Comparison of ENCODE assay signal across 16 cellular contexts in the genomic region with DNA sequence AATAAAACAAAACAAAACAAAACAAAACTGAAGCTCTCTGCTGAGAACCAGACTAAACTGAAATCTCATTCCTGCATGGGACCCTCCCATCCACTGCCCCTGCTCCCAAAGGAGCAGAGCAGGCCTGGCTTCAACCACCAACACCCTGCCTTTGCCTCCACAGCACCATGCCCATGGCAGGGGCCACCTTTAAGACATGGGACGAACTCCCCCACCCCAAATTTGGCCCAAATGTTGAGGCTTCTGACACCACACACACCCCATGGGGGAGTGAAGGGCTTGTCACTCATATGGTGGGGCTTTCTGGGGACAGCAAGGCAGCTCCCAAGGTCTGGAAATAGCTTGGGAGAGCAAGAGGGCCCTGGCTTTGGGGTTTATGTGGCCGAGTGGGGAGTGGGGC.
DNase-seq lines count a peak whose midpoint lies in the region; ATAC-seq, FAIRE-seq and TF ChIP-seq lines count a peak whose summit lies in the region.
"Had no signal": no experiment of that assay in that cellular context is flagged by ENCODE, and none has a peak within 500 bp of the region (broad histone marks: within the 10 kb centered on the region; RNA-seq: fewer than 3 reads in every experiment).

No MANE protein-coding gene starts in this region.

- 0 out of 2 replicates have a peak overlapping the region, but pooled peaks have one; percentile 61 for H2BK15ac ChIP-seq in H1 (ENCODE audit: low read length)

- H3K23ac ChIP-seq in H1 (ENCODE audit: insufficient read length) = no peak overlapping the region

- no peak overlapping the region for H2AFZ ChIP-seq in Karpas-422 (ENCODE audit: low read length)
- no peak overlapping the region for H2AFZ ChIP-seq in H1 (ENCODE audit: low read length)
- H2AFZ ChIP-seq: GM23338 had no signal

- no peak overlapping the region for H2BK12ac ChIP-seq in H1 (ENCODE audit: low read depth, low read length)

- H3K4me1 ChIP-seq in Karpas-422 (ENCODE audit: low read length) (peaks cover 8% of the 10 kb centered on the region), H1 (replicated peaks in 1 of 4; ENCODE audit: control insufficient read depth in 3 of 4, insufficient read depth in 4 of 4, low read length in 3 of 4) (no peaks in the 10 kb centered on the region; a peak in 1 of 7 replicates), sigmoid colon (peaks cover 0 to 23% (median 11%) of the 10 kb centered on the region in 4 donors)

- H3K79me2 ChIP-seq in Karpas-422 (ENCODE audit: low read length) (no peaks in the 10 kb centered on the region), H1 (ENCODE audit: control insufficient read depth in 1 of 2, insufficient read depth in 2 of 2, low read length in 2 of 2) (no peaks in the 10 kb centered on the region)

- no peak for ATAC-seq in GM21526 (IDR thresholded peaks at IDR 0.05; ENCODE audit: low FRiP score, unreplicated experiment)
- ATAC-seq: HepG2 had no signal

- H3K9me3 ChIP-seq in Karpas-422 (ENCODE audit: low read length) (no peaks in the 10 kb centered on the region), H1 (ENCODE audit: insufficient read depth in 2 of 2, low read depth in 1 of 2, low read length in 1 of 2) (no peaks in the 10 kb centered on the region), sigmoid colon (peaks cover 0 to 4% (median 0%) of the 10 kb centered on the region in 4 donors)

- H3K27me3 ChIP-seq in H7 (ENCODE audit: control insufficient read depth, insufficient read depth, low read length) = no peaks in the 10 kb centered on the region
- no peaks in the 10 kb centered on the region for H3K27me3 ChIP-seq in Karpas-422 (ENCODE audit: low read length)
- no peaks in the 10 kb centered on the region; a peak in 1 of 7 replicates for H3K27me3 ChIP-seq in H1 (replicated peaks in 1 of 4; ENCODE audit: control insufficient read depth in 3 of 4, extremely low read depth in 1 of 4, insufficient read depth in 3 of 4, low read length in 3 of 4)
- peaks cover 0 to 5% (median 0%) of the 10 kb centered on the region in 3 donors for H3K27me3 ChIP-seq in sigmoid colon

- TF ChIP-seq CTCF in H1 (IDR thresholded peaks at IDR 0.05; ENCODE audit: control extremely low read depth in 1 of 3, insufficient read depth in 1 of 3, low read depth in 1 of 3, low read length in 3 of 3) = no peak
- no peak for TF ChIP-seq CTCF in sigmoid colon (IDR thresholded peaks at IDR 0.05)

- TF ChIP-seq EP300 in H1 (IDR thresholded peaks at IDR 0.05; ENCODE audit: borderline replicate concordance in 1 of 2, low read depth in 2 of 2, low read length in 2 of 2) (no peak), sigmoid colon (IDR thresholded peaks at IDR 0.05) (no peak)

- H3K4me3 ChIP-seq in H7 (ENCODE audit: insufficient read depth, low read depth, low read length) (no peak overlapping the region), Karpas-422 (ENCODE audit: low read length) (no peak overlapping the region), H1 (ENCODE audit: extremely low read depth in 1 of 4, insufficient read depth in 2 of 4, low read depth in 3 of 4, low read length in 4 of 4) (no peak overlapping the region), sigmoid colon (no peak overlapping the region)
- H3K4me3 ChIP-seq: GM23338 had no signal

- H3K27ac ChIP-seq in Karpas-422 (ENCODE audit: low read length) (no peak overlapping the region), H1 (ENCODE audit: low read depth, low read length) (no peak overlapping the region), sigmoid colon (no peak overlapping the region)

- POLR2A ChIA-PET in H1 (lab: Charles Lee; ENCODE audit: partially characterized antibody) = interaction anchor here (0.6 to 1.2 kb wide), 2 partner anchors 24 to 127 kb away, joined by 3 to 4 read pairs; no protein-coding TSS in a partner anchor

- no peak overlapping the region for H2AK5ac ChIP-seq in H1 (ENCODE audit: low read depth, low read length)

- intact Hi-C loops in sigmoid colon (cut with DNase I) = no loop called here

- no peak overlapping the region for H3K56ac ChIP-seq in H1 (replicated peaks; ENCODE audit: insufficient read length, low read depth, low read length)

- FAIRE-seq in H1 (lab: Jason Lieb, UNC) = no peak
- FAIRE-seq: A204.1, HepG2, HTR-8/SVneo had no signal

- CTCF ChIA-PET in H1 (lab: Charles Lee; ENCODE audit: partially characterized antibody) = interaction anchor here (0.9 to 1.7 kb wide), 2 partner anchors 21 to 24 kb away, joined by 3 to 4 read pairs; no protein-coding TSS in a partner anchor

- H3K4me2 ChIP-seq in Karpas-422 (ENCODE audit: low read depth, low read length, poor library complexity, severe bottlenecking) (peak overlapping the region; percentile 13), H1 (ENCODE audit: insufficient read depth in 1 of 2, low read depth in 2 of 2, low read length in 2 of 2) (no peak overlapping the region)
- H3K4me2 ChIP-seq: GM23338 had no signal

- no peak overlapping the region for H2BK5ac ChIP-seq in H1 (ENCODE audit: low read depth, low read length)

- H3K79me1 ChIP-seq in H1 (ENCODE audit: low read depth, low read length) = no peaks in the 10 kb centered on the region

- DNase-seq in H7 (peak; percentile 25), Karpas-422 (no peak), H1 (ENCODE audit: low read depth in 1 of 2, low spot score in 2 of 2) (no peak), sigmoid colon (peak; percentile 38), NOMO-1 treated with dmso at 0.1 percent for 144 hours (lab: John Stamatoyannopoulos, UW; ENCODE audit: unreplicated experiment) (no peak), NCI-H1092 (lab: John Stamatoyannopoulos, UW) (no peak)
- DNase-seq: C1 segment of cervical spinal cord, Calu3, DMS 273 treated with DMSO at 0.1 percent for 48 hours, HCEC 1CT, HFFc6 had no signal

- H3K9me2 ChIP-seq in Karpas-422 (replicated peaks; ENCODE audit: insufficient read depth, low read length) = no peaks in the 10 kb centered on the region

- H3K4ac ChIP-seq in H1 (replicated peaks; ENCODE audit: insufficient read length, low read depth, low read length) = no peak overlapping the region

- no peak overlapping the region for H4K5ac ChIP-seq in H1 (ENCODE audit: insufficient read length, low read depth, low read length)

- TF ChIP-seq RAD21 in H1 (IDR thresholded peaks at IDR 0.05 in 1 of 2, conservative IDR thresholded peaks at IDR 0.05 in 1 of 2; ENCODE audit: low read depth in 2 of 2, low read length in 2 of 2) = no peak

- no peak overlapping the region for H4K91ac ChIP-seq in H1 (replicated peaks; ENCODE audit: insufficient read length, low read length)

- no peaks in the 10 kb centered on the region for H4K20me1 ChIP-seq in Karpas-422 (ENCODE audit: insufficient read depth, low read depth, low read length)
- H4K20me1 ChIP-seq in H1 (replicated peaks in 1 of 2; ENCODE audit: control insufficient read depth in 1 of 2, insufficient read depth in 2 of 2, low read length in 2 of 2) = peaks cover 0 to 1% of the 10 kb centered on the region in 2 experiments

- H3K9ac ChIP-seq in Karpas-422 (ENCODE audit: low read length) (no peak overlapping the region), H1 (replicated peaks in 1 of 4; ENCODE audit: extremely low read depth in 1 of 4, low read depth in 3 of 4, low read length in 3 of 4) (no peak overlapping the region)

- H3K36me3 ChIP-seq in H7 (replicated peaks; ENCODE audit: control insufficient read depth, insufficient read depth, low read length) (no peaks in the 10 kb centered on the region), Karpas-422 (ENCODE audit: insufficient read depth, low read length) (no peaks in the 10 kb centered on the region), H1 (ENCODE audit: control insufficient read depth in 2 of 4, insufficient read depth in 4 of 4, low read length in 3 of 4) (no peaks in the 10 kb centered on the region), sigmoid colon (no peaks in the 10 kb centered on the region)

- no peak overlapping the region for H3K18ac ChIP-seq in H1 (ENCODE audit: extremely low read depth, low read length)

- no peak overlapping the region for H2BK20ac ChIP-seq in H1 (ENCODE audit: low read length)

- H2BK120ac ChIP-seq in H1 (replicated peaks; ENCODE audit: low read depth, low read length) = no peak overlapping the region

- H3K14ac ChIP-seq in H1 (ENCODE audit: insufficient read length) = no peak overlapping the region

- no peaks in the 10 kb centered on the region for H3K23me2 ChIP-seq in H1 (ENCODE audit: low read depth, low read length)

- no peak for TF ChIP-seq POLR2A in H1 (IDR thresholded peaks at IDR 0.05; ENCODE audit: control extremely low read depth in 1 of 2, low read depth in 2 of 2, low read length in 2 of 2)
- no peak for TF ChIP-seq POLR2A in sigmoid colon (IDR thresholded peaks at IDR 0.05)

- 88% methylated on average over 2 of the region's 2 CpGs; no CpG with 5 or more reads in 1 of the 2 experiments for WGBS in H1 (ENCODE audit: extremely low coverage in 1 of 2, insufficient coverage in 1 of 2, insufficient read length in 1 of 2, insufficient replicate concordance in 2 of 2, low coverage in 1 of 2, low lambda C conversion rate in 2 of 2, missing lambda C conversion rate in 1 of 2), 2 experiments
- WGBS in sigmoid colon, 2 donors = 85 to 87% methylated on average over 2 of the region's 2 CpGs

- peak overlapping the region; percentile 41; the same call in 1 of the 2 replicates for H4K8ac ChIP-seq in H1 (ENCODE audit: extremely low read depth, insufficient read depth, low read length)

TF ChIP-seq in H1, 55 proteins besides CTCF, POLR2A, EP300 and RAD21 (continues in another document):
- TF ChIP-seq HDAC2 (IDR thresholded peaks at IDR 0.05; ENCODE audit: borderline replicate concordance in 1 of 2, low read depth in 2 of 2, low read length in 2 of 2) (no peak), SP2 (IDR thresholded peaks at IDR 0.05; ENCODE audit: low read length) (no peak), NRF1 (IDR thresholded peaks at IDR 0.05; ENCODE audit: low read depth, low read length) (no peak), BACH1 (IDR thresholded peaks at IDR 0.05; ENCODE audit: low read length) (no peak), SP4 (IDR thresholded peaks at IDR 0.05; ENCODE audit: low read length) (no peak), JUND (IDR thresholded peaks at IDR 0.05; ENCODE audit: low read length) (no peak)
- TF ChIP-seq, protein P1, sequence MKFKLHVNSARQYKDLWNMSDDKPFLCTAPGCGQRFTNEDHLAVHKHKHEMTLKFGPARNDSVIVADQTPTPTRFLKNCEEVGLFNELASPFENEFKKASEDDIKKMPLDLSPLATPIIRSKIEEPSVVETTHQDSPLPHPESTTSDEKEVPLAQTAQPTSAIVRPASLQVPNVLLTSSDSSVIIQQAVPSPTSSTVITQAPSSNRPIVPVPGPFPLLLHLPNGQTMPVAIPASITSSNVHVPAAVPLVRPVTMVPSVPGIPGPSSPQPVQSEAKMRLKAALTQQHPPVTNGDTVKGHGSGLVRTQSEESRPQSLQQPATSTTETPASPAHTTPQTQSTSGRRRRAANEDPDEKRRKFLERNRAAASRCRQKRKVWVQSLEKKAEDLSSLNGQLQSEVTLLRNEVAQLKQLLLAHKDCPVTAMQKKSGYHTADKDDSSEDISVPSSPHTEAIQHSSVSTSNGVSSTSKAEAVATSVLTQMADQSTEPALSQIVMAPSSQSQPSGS (IDR thresholded peaks at IDR 0.05; ENCODE audit: low read length) = no peak
- TF ChIP-seq, protein P2, sequence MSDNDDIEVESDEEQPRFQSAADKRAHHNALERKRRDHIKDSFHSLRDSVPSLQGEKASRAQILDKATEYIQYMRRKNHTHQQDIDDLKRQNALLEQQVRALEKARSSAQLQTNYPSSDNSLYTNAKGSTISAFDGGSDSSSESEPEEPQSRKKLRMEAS (IDR thresholded peaks at IDR 0.05) = no peak

Comparison
In these comparisons a context has a peak if more than half of its experiments do, and no peak if none do; other contexts are left out.
1. DNase-seq: peak in H7 (single experiment) and sigmoid colon (single experiment); none in Karpas-422 (single experiment), H1 (0 of 2), NOMO-1 treated with dmso at 0.1 percent for 144 hours (single experiment) and NCI-H1092 (single experiment).